Comparison of ENCODE assay signal across 19 cellular contexts in genomic region chr6:108446629-108447150, GRCh38.
A peak's percentile ranks its signal among the peaks of the same experiment; 100 is the strongest.
DNase-seq lines count a peak whose midpoint lies in the region; ATAC-seq and TF ChIP-seq lines count a peak whose summit lies in the region.
"Had no signal": no experiment of that assay in that cellular context is flagged by ENCODE, and none has a peak within 500 bp of the region (broad histone marks: within the 10 kb centered on the region; RNA-seq: fewer than 3 reads in every experiment).

No MANE protein-coding gene starts in this region.

- H3K4me3 ChIP-seq in LNCaP clone FGC (ENCODE audit: low read depth, low read length): no peak overlapping the region
- no peak overlapping the region for H3K4me3 ChIP-seq in choroid plexus epithelial cell (ENCODE audit: low read depth, low read length)
- H3K4me3 ChIP-seq in mesendoderm (ENCODE audit: low read length): no peak overlapping the region
- H3K4me3 ChIP-seq in H7 (ENCODE audit: insufficient read depth, low read depth, low read length): no peak overlapping the region

- no peak overlapping the region for H4K5ac ChIP-seq in mesendoderm (ENCODE audit: low read length)

- H2AK5ac ChIP-seq in mesendoderm (ENCODE audit: low read length): no peak overlapping the region

- no peak overlapping the region for H2BK15ac ChIP-seq in mesendoderm (replicated peaks; ENCODE audit: low read depth)

- no peak overlapping the region for H3K4me3 Mint-ChIP-seq in CD14-positive monocyte
- H3K4me3 Mint-ChIP-seq: CD4-positive, CD25-positive, alpha-beta regulatory T cell had no signal

- peaks cover 15% of the 10 kb centered on the region for H3K4me1 Mint-ChIP-seq in CD14-positive monocyte

- no peak overlapping the region for H3K4me2 ChIP-seq in mesendoderm (ENCODE audit: low read length)
- H3K4me2 ChIP-seq: SK-N-SH had no signal

- H3K18ac ChIP-seq in mesendoderm (ENCODE audit: low read length): no peak overlapping the region

- no peak overlapping the region for H3K4ac ChIP-seq in mesendoderm (ENCODE audit: low read depth, low read length)

- no peaks in the 10 kb centered on the region for H3K4me1 ChIP-seq in mesendoderm (ENCODE audit: control insufficient read depth, low read depth, low read length)
- H3K4me1 ChIP-seq: Caco-2 had no signal

- H3K27ac ChIP-seq in mesendoderm (ENCODE audit: low read depth, low read length): no peak overlapping the region

- H3K79me2 ChIP-seq in mesendoderm (ENCODE audit: control insufficient read depth, insufficient read depth, low read length): no peaks in the 10 kb centered on the region

- H3K27ac Mint-ChIP-seq in CD14-positive monocyte: no peak overlapping the region
- H3K27ac Mint-ChIP-seq: CD4-positive, CD25-positive, alpha-beta regulatory T cell had no signal

- no peak overlapping the region for H3K9ac ChIP-seq in mesendoderm (ENCODE audit: low read length)
- H3K9ac ChIP-seq: SK-N-SH had no signal

- WGBS in mesendoderm (ENCODE audit: extremely low coverage, insufficient coverage, low lambda C conversion rate): no CpG with 5 or more reads among the region's 3 CpGs

- H3K27me3 Mint-ChIP-seq in CD14-positive monocyte (ENCODE audit: low read depth in 3 of 3): no peaks in the 10 kb centered on the region
- H3K27me3 Mint-ChIP-seq: CD4-positive, CD25-positive, alpha-beta regulatory T cell had no signal

- peaks cover 0 to 2% (median 0%) of the 10 kb centered on the region in 7 donors for H3K9me3 Mint-ChIP-seq in CD14-positive monocyte

- H4K8ac ChIP-seq in mesendoderm (ENCODE audit: low read depth, low read length): no peak overlapping the region

- no peak overlapping the region for H2BK120ac ChIP-seq in mesendoderm (ENCODE audit: low read depth, low read length)

- H3K36me3 Mint-ChIP-seq in CD14-positive monocyte: peaks cover 0 to 1% of the 10 kb centered on the region in 2 donors

- TF ChIP-seq CTCF in LNCaP clone FGC (IDR thresholded peaks at IDR 0.05; ENCODE audit: control insufficient read depth, extremely low read depth, insufficient read depth) (peak; percentile 14; the same call in 1 of the 2 replicates), choroid plexus epithelial cell (conservative IDR thresholded peaks at IDR 0.05; ENCODE audit: low read depth, low read length) (peak; percentile 9), CD14-positive monocyte (IDR thresholded peaks at IDR 0.05) (no peak)

- H3K36me3 ChIP-seq in mesendoderm (ENCODE audit: control insufficient read depth, insufficient read depth, low read length) (no peaks in the 10 kb centered on the region), H7 (replicated peaks; ENCODE audit: control insufficient read depth, insufficient read depth, low read length) (no peaks in the 10 kb centered on the region; the same call in 1 of the 2 replicates)

- no peaks in the 10 kb centered on the region for H3K27me3 ChIP-seq in mesendoderm (ENCODE audit: insufficient read depth, low read length, poor library complexity)
- no peaks in the 10 kb centered on the region for H3K27me3 ChIP-seq in H7 (ENCODE audit: control insufficient read depth, insufficient read depth, low read length)

- intact Hi-C loops in CD14-positive monocyte (cut with micrococcal nuclease): no loop called here

- no peaks in the 10 kb centered on the region for H3K79me1 ChIP-seq in mesendoderm (ENCODE audit: low read length)

- H3K56ac ChIP-seq in mesendoderm (ENCODE audit: low read length): no peak overlapping the region

- no peak overlapping the region for H2BK5ac ChIP-seq in mesendoderm (ENCODE audit: low read length)

- peak; percentile 24 for DNase-seq in AG20443 (ENCODE audit: low spot score)
- no peak for DNase-seq in LNCaP clone FGC (ENCODE audit: low read depth)
- peak; percentile 64 for DNase-seq in choroid plexus epithelial cell (ENCODE audit: low read depth)
- DNase-seq in mesendoderm: peak; percentile 17
- no peak for DNase-seq in glomerular visceral epithelial cell (ENCODE audit: extremely low spot score)
- no peak for DNase-seq in H7
- no peak for DNase-seq in CD14-positive monocyte (ENCODE audit: low spot score)
- DNase-seq: Caco-2; CD4-positive, CD25-positive, alpha-beta regulatory T cell; DMS153; KBM-7; NCI-H1417 treated with DMSO at 0.1 percent for 48 hours; NCI-H2029; NCI-H2171 treated with DMSO at 0.1 percent for 48 hours; NCI-H774; SK-N-SH had no signal

- ATAC-seq in GM18873 (IDR thresholded peaks at IDR 0.05; ENCODE audit: low FRiP score, unreplicated experiment): no peak
- ATAC-seq: HCT116, Right ventricle myocardium inferior had no signal

- no peak overlapping the region for H3K23ac ChIP-seq in mesendoderm (ENCODE audit: low read length)

Comparison
In these comparisons a context has a peak if more than half of its experiments do, and no peak if none do; other contexts are left out.
1. DNase-seq: peak in AG20443 (single experiment), choroid plexus epithelial cell (single experiment) and mesendoderm (single experiment); none in LNCaP clone FGC (single experiment), glomerular visceral epithelial cell (single experiment), H7 (single experiment) and CD14-positive monocyte (single experiment).